ENCODE assay signal across 7 cellular contexts in the genomic region with DNA sequence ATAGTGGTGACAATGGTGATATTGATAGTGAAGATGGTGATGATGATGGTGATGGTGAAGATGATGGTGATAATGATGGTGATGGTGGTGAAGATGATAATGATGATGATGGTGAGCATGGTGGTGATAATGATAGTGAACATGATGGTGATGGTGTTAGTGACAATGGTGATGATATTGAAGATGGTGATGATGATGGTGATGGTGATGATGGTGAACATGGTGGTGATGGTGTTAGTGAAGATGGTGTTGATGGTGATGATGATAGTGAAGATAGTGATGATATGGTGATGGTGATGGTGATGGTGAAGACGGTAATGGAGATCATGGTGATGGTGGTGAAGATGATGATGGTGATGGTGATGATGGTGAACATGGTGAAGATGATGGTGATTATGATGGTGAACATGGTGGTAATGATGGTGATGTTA.
"Had no signal": no experiment of that assay in that cellular context is flagged by ENCODE, and none has a peak within 500 bp of the region (broad histone marks: within the 10 kb centered on the region; RNA-seq: fewer than 3 reads in every experiment).

No MANE protein-coding gene starts in this region.

- DNase-seq: H7, HFFc6, KG1 had no signal

- H3K4me3 ChIP-seq: GM23338, HAP-1 had no signal

- H3K4me1 ChIP-seq: HAP-1 had no signal

- H2AFZ ChIP-seq: GM23338 had no signal

- H3K4me2 ChIP-seq: GM23338 had no signal

- H3K27ac ChIP-seq: HL-60 had no signal

- H3K9me3 ChIP-seq: HAP-1 had no signal

- ATAC-seq: GM23338, HCT116 had no signal

- H3K36me3 ChIP-seq: HAP-1 had no signal
